ENCODE assay signal across 17 cellular contexts in the genomic region with DNA sequence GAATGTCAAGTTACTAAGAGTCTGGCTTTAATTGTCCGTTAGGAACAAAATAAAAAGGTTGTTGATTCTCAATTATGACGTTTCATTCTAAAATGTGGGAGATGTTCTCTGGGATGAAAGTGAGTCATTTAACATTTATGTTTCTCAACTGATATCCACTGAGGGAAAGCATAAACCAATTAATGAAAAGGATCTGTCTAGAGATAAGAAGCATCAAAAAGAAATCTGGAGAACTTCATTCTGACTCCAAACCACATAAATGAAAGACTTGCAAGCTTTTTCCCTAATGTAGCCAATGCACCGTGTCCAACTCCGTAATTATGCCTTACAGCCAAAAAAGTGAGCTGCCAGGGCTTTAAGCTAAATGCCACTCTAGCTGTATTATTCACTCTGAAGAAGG.
DNase-seq lines count a peak whose midpoint lies in the region; ATAC-seq and TF ChIP-seq lines count a peak whose summit lies in the region.
"Had no signal": no experiment of that assay in that cellular context is flagged by ENCODE, and none has a peak within 500 bp of the region (broad histone marks: within the 10 kb centered on the region; RNA-seq: fewer than 3 reads in every experiment).

No MANE protein-coding gene starts in this region.

- CTCF ChIA-PET in A673 (lab: Charles Lee) = no interaction called here

- no peak for ATAC-seq in GM18502 (IDR thresholded peaks at IDR 0.05; ENCODE audit: poor library complexity, unreplicated experiment)
- ATAC-seq in GM21723 (IDR thresholded peaks at IDR 0.05; ENCODE audit: unreplicated experiment) = no peak
- ATAC-seq: activated T-cell treated with anti-CD3 and anti-CD28 coated beads, Interleukin-2, amount 50 U/mL, for 4 hours; K562; right cardiac atrium had no signal

- H3K4me3 ChIP-seq in astrocyte of the spinal cord (ENCODE audit: low read depth, low read length) (no peak overlapping the region), A673 (ENCODE audit: low read depth, low read length, poor library complexity, severe bottlenecking) (no peak overlapping the region)
- H3K4me3 ChIP-seq: adrenal gland, esophagus squamous epithelium, K562, thoracic aorta had no signal

- in situ Hi-C loops in astrocyte of the spinal cord (cut with HindIII; ENCODE audit: low sequenced_read_pairs) = no loop called here

- intact Hi-C loops in A673 (cut with micrococcal nuclease; ENCODE audit: unreplicated experiment) = no loop called here

- POLR2A ChIA-PET in A673 (lab: Charles Lee; ENCODE audit: low non-redundant PET) = no interaction called here

- no peaks in the 10 kb centered on the region for H3K27me3 ChIP-seq in A673 (replicated peaks; ENCODE audit: insufficient read depth, low read depth, low read length, poor library complexity)
- H3K27me3 ChIP-seq: adrenal gland, esophagus squamous epithelium had no signal

- TF ChIP-seq CTCF in AG09319 (IDR thresholded peaks at IDR 0.05; ENCODE audit: low read depth, low read length) (no peak), astrocyte of the spinal cord (IDR thresholded peaks at IDR 0.05; ENCODE audit: low read depth, low read length) (no peak), A673 (conservative IDR thresholded peaks at IDR 0.05; ENCODE audit: low read depth, low read length) (no peak)

- no peaks in the 10 kb centered on the region for H3K9me3 ChIP-seq in A673 (ENCODE audit: low read depth, low read length, poor library complexity, severe bottlenecking)
- H3K9me3 ChIP-seq: adrenal gland, esophagus squamous epithelium, thoracic aorta had no signal

- H3K27ac ChIP-seq in A673 (ENCODE audit: low read depth, low read length, poor library complexity, severe bottlenecking) = no peak overlapping the region
- H3K27ac ChIP-seq: adrenal gland, esophagus squamous epithelium, thoracic aorta had no signal

- no TSS peak for BruUV-seq in A673 (replicated peaks; lab: Mats Ljungman, UMichigan)

- no peaks in the 10 kb centered on the region for H3K4me1 ChIP-seq in A673 (ENCODE audit: insufficient read depth, low read length, poor library complexity, severe bottlenecking)
- H3K4me1 ChIP-seq: esophagus squamous epithelium had no signal

- DNase-seq in AG09319 (ENCODE audit: extremely low read depth, low read depth) (peak; percentile 29), HS-5 (ENCODE audit: low read depth) (peak; percentile 51), astrocyte of the spinal cord (ENCODE audit: low read depth, low spot score) (peak; percentile 82), kidney glomerular epithelial cell (lab: John Stamatoyannopoulos, UW) (peak; percentile 32), GM03348 (ENCODE audit: low spot score) (no peak), A673 (ENCODE audit: low spot score) (no peak)
- DNase-seq: activated CD4-positive, alpha-beta T cell treated with anti-CD3 and anti-CD28 coated beads, Interleukin-2, amount 10 ng/mL, durations not matched to agents 7 days and 5 days; activated T-cell treated with anti-CD3 and anti-CD28 coated beads, Interleukin-2, amount 50 U/mL, for 4 hours; adrenal gland; esophagus squamous epithelium; NCI-H1105 treated with DMSO at 0.1 percent for 48 hours; right cardiac atrium; stimulated activated CD4-positive, alpha-beta T cell treated with anti-CD3 and anti-CD28 coated beads, Interleukin-4, amount 100 ng/mL, for 1 hour had no signal

- H3K36me3 ChIP-seq in A673 (ENCODE audit: insufficient read depth, low read length, poor library complexity, severe bottlenecking) = no peaks in the 10 kb centered on the region
- H3K36me3 ChIP-seq: adrenal gland, esophagus squamous epithelium, thoracic aorta had no signal

Comparison
In these comparisons a context has a peak if more than half of its experiments do, and no peak if none do; other contexts are left out.
1. DNase-seq: peak in AG09319 (single experiment), HS-5 (single experiment), astrocyte of the spinal cord (single experiment) and kidney glomerular epithelial cell (single experiment); none in GM03348 (single experiment) and A673 (single experiment).